ENCODE assay signal across 27 cellular contexts in genomic region chrX:145502670-145503069, GRCh38.
A peak's percentile ranks its signal among the peaks of the same experiment; 100 is the strongest.
DNase-seq lines count a peak whose midpoint lies in the region; ATAC-seq, FAIRE-seq and TF ChIP-seq lines count a peak whose summit lies in the region.
"Had no signal": no experiment of that assay in that cellular context is flagged by ENCODE, and none has a peak within 500 bp of the region (broad histone marks: within the 10 kb centered on the region; RNA-seq: fewer than 3 reads in every experiment).

No MANE protein-coding gene starts in this region.

- H3K4me3 Mint-ChIP-seq in astrocyte (ENCODE audit: unreplicated experiment), result no peak overlapping the region
- H3K4me3 Mint-ChIP-seq: CD14-positive monocyte; CD4-positive, CD25-positive, alpha-beta regulatory T cell; CD8-positive, alpha-beta memory T cell had no signal

- FAIRE-seq in astrocyte (lab: Jason Lieb, UNC) (peak; percentile 79), HTR-8/SVneo (lab: Jason Lieb, UNC) (no peak)
- FAIRE-seq: A549, GM12878, GM12892, GM18507 had no signal

- no peak for TF ChIP-seq CTCF in astrocyte (IDR thresholded peaks at IDR 0.05; ENCODE audit: insufficient read depth, low read depth, low read length)
- TF ChIP-seq CTCF in psoas muscle (IDR thresholded peaks at IDR 0.05), result no peak

- no peak overlapping the region for H3K9ac ChIP-seq in astrocyte (ENCODE audit: low read length)
- H3K9ac ChIP-seq: BLaER1 had no signal

- no peak overlapping the region for H3K27ac Mint-ChIP-seq in astrocyte (ENCODE audit: unreplicated experiment)
- H3K27ac Mint-ChIP-seq: CD14-positive monocyte; CD4-positive, CD25-positive, alpha-beta regulatory T cell; CD8-positive, alpha-beta memory T cell had no signal

- no peak overlapping the region for H2AFZ ChIP-seq in astrocyte (ENCODE audit: low read depth, low read length)

- H3K4me3 ChIP-seq in astrocyte (ENCODE audit: insufficient read depth, low read depth, low read length), result no peak overlapping the region
- H3K4me3 ChIP-seq in psoas muscle, result no peak overlapping the region
- H3K4me3 ChIP-seq: A549, BLaER1, GM12878 had no signal

- no peaks in the 10 kb centered on the region for H3K79me2 ChIP-seq in astrocyte (ENCODE audit: insufficient read depth, low read length)

- ATAC-seq in psoas muscle, result no peak
- ATAC-seq: A549, GM12878 had no signal

- no peaks in the 10 kb centered on the region for H3K4me1 ChIP-seq in astrocyte (ENCODE audit: insufficient read depth, low read length)
- no peaks in the 10 kb centered on the region for H3K4me1 ChIP-seq in psoas muscle
- H3K4me1 ChIP-seq: A549, BE2C, BLaER1 had no signal

- H4K20me1 ChIP-seq in astrocyte (ENCODE audit: insufficient read depth, low read length), result no peaks in the 10 kb centered on the region
- H4K20me1 ChIP-seq: BLaER1 had no signal

- H3K27ac ChIP-seq in astrocyte (ENCODE audit: low read depth, low read length), result no peak overlapping the region
- no peak overlapping the region for H3K27ac ChIP-seq in psoas muscle
- H3K27ac ChIP-seq: 22Rv1, A549, BLaER1 had no signal

- WGBS in psoas muscle, 3 donors, result 27 to 35% (median 34%) methylated on average over 4 of the region's 4 CpGs

- no peak overlapping the region for H3K4me2 ChIP-seq in astrocyte (ENCODE audit: low read length)
- H3K4me2 ChIP-seq: A549, BLaER1 had no signal

- H3K27me3 ChIP-seq in astrocyte (ENCODE audit: insufficient read depth, low read length) (no peaks in the 10 kb centered on the region), psoas muscle (ENCODE audit: insufficient read depth in 3 of 3, low read length in 2 of 3) (no peaks in the 10 kb centered on the region)
- H3K27me3 ChIP-seq: BE2C had no signal

- peak; percentile 3 for DNase-seq in NCI-H187 treated with DMSO at 0.1 percent for 48 hours (lab: John Stamatoyannopoulos, UW)
- no peak for DNase-seq in NCI-H187 (lab: John Stamatoyannopoulos, UW)
- DNase-seq in NCI-H2227 treated with DMSO at 0.1 percent for 48 hours (lab: John Stamatoyannopoulos, UW), result peak; percentile 7
- DNase-seq in astrocyte (ENCODE audit: low read depth), result no peak
- DNase-seq in NCI-H2029 (lab: John Stamatoyannopoulos, UW), result no peak
- DNase-seq in psoas muscle, result no peak
- no peak for DNase-seq in HTR-8/SVneo (ENCODE audit: insufficient read length, low spot score)
- DNase-seq: ACHN; BE2C; C1 segment of cervical spinal cord; CD4-positive, CD25-positive, alpha-beta regulatory T cell; CD8-positive, alpha-beta memory T cell; COR-L47; DMS 273 treated with DMSO at 0.1 percent for 48 hours; DMS153; DMS53; DMS79; DND-41; EL; GDM1 had no signal

- H3K9me3 Mint-ChIP-seq in astrocyte (ENCODE audit: unreplicated experiment), result peaks cover 6% of the 10 kb centered on the region

- H3K27me3 Mint-ChIP-seq in astrocyte (ENCODE audit: low read depth, unreplicated experiment), result no peaks in the 10 kb centered on the region
- H3K27me3 Mint-ChIP-seq: CD4-positive, CD25-positive, alpha-beta regulatory T cell; CD8-positive, alpha-beta memory T cell had no signal

- H3K4me1 Mint-ChIP-seq in astrocyte (ENCODE audit: low read depth, unreplicated experiment), result no peaks in the 10 kb centered on the region
- H3K4me1 Mint-ChIP-seq: CD14-positive monocyte; CD4-positive, CD25-positive, alpha-beta regulatory T cell; CD8-positive, alpha-beta memory T cell had no signal

- intact Hi-C loops in psoas muscle (cut with DNase I), result no loop called here

- H3K36me3 Mint-ChIP-seq in astrocyte (ENCODE audit: low read depth, unreplicated experiment), result no peaks in the 10 kb centered on the region
- H3K36me3 Mint-ChIP-seq: CD14-positive monocyte; CD4-positive, CD25-positive, alpha-beta regulatory T cell; CD8-positive, alpha-beta memory T cell had no signal

- H3K9me3 ChIP-seq in astrocyte (ENCODE audit: insufficient read depth, low read depth, low read length) (no peaks in the 10 kb centered on the region), psoas muscle (no peaks in the 10 kb centered on the region)
- H3K9me3 ChIP-seq: A549, BE2C, BLaER1 had no signal

- H3K36me3 ChIP-seq in astrocyte (ENCODE audit: insufficient read depth, low read length), result no peaks in the 10 kb centered on the region
- H3K36me3 ChIP-seq in psoas muscle (ENCODE audit: insufficient read depth in 1 of 2, low read depth in 1 of 2), result no peaks in the 10 kb centered on the region
- H3K36me3 ChIP-seq: BE2C, BLaER1 had no signal

Comparison
In these comparisons a context has a peak if more than half of its experiments do, and no peak if none do; other contexts are left out.
1. DNase-seq: peak in NCI-H187 treated with DMSO at 0.1 percent for 48 hours (single experiment) and NCI-H2227 treated with DMSO at 0.1 percent for 48 hours (single experiment); none in NCI-H187 (0 of 2), astrocyte (single experiment), NCI-H2029 (single experiment), psoas muscle (0 of 2) and HTR-8/SVneo (single experiment).